ENCODE assay signal across 9 cellular contexts in genomic region chr22:35971418-35972119, GRCh38. TPM values are rescaled to one million over a fixed set of nuclear protein-coding genes. Genes with fewer than 3 reads are reported as not detected.
DNase-seq lines count a peak whose midpoint lies in the region; ATAC-seq and TF ChIP-seq lines count a peak whose summit lies in the region.
"Had no signal": no experiment of that assay in that cellular context is flagged by ENCODE, and none has a peak within 500 bp of the region (broad histone marks: within the 10 kb centered on the region; RNA-seq: fewer than 3 reads in every experiment).

No MANE protein-coding gene starts in this region.

- H3K36me3 Mint-ChIP-seq in stimulated activated memory B cell treated with anti-CD40 and anti-IgM and Interleukin-4, amounts not matched to agents 10 μg/mL and 1 μg/mL and 100 μg/mL, for 72 hours = no peaks in the 10 kb centered on the region
- H3K36me3 Mint-ChIP-seq: activated naive CD8-positive, alpha-beta T cell had no signal

- H3K4me3 Mint-ChIP-seq in stimulated activated memory B cell treated with anti-CD40 and anti-IgM and Interleukin-4, amounts not matched to agents 10 μg/mL and 1 μg/mL and 100 μg/mL, for 72 hours = no peak overlapping the region
- H3K4me3 Mint-ChIP-seq: activated naive CD8-positive, alpha-beta T cell had no signal

- no peak for TF ChIP-seq CTCF in fibroblast of pulmonary artery (IDR thresholded peaks at IDR 0.05; ENCODE audit: low read length, missing control alignments)

- ATAC-seq in stimulated activated memory B cell treated with anti-CD40 and anti-IgM and Interleukin-4, amounts not matched to agents 10 μg/mL and 1 μg/mL and 100 μg/mL, for 72 hours = no peak
- ATAC-seq in HG03432 (IDR thresholded peaks at IDR 0.05; ENCODE audit: unreplicated experiment) = no peak

- H3K27me3 Mint-ChIP-seq in stimulated activated memory B cell treated with anti-CD40 and anti-IgM and Interleukin-4, amounts not matched to agents 10 μg/mL and 1 μg/mL and 100 μg/mL, for 72 hours = peaks cover 49% of the 10 kb centered on the region

- H3K9me3 Mint-ChIP-seq in stimulated activated memory B cell treated with anti-CD40 and anti-IgM and Interleukin-4, amounts not matched to agents 10 μg/mL and 1 μg/mL and 100 μg/mL, for 72 hours = no peaks in the 10 kb centered on the region

- no peak overlapping the region for H3K4me3 ChIP-seq in fibroblast of pulmonary artery (replicated peaks; ENCODE audit: low read depth, low read length)
- H3K4me3 ChIP-seq in skeletal muscle cell (ENCODE audit: low read depth, low read length) = no peak overlapping the region

- DNase-seq in EH (ENCODE audit: low read depth) (peak; percentile 96), fibroblast of pulmonary artery (ENCODE audit: low read depth) (peak; percentile 77), skeletal muscle cell (ENCODE audit: low read depth) (peak; percentile 75), NCI-H2196 (lab: John Stamatoyannopoulos, UW; ENCODE audit: unreplicated experiment) (no peak), KBM-7 (no peak)

- no peaks in the 10 kb centered on the region for H3K4me1 Mint-ChIP-seq in stimulated activated memory B cell treated with anti-CD40 and anti-IgM and Interleukin-4, amounts not matched to agents 10 μg/mL and 1 μg/mL and 100 μg/mL, for 72 hours

- in situ Hi-C loops in KBM-7 (cut with MboI; ENCODE audit: low pct_unique_long_range_greater_than_20kb, low sequenced_read_pairs) = no loop called here

- H3K27ac Mint-ChIP-seq in stimulated activated memory B cell treated with anti-CD40 and anti-IgM and Interleukin-4, amounts not matched to agents 10 μg/mL and 1 μg/mL and 100 μg/mL, for 72 hours = no peak overlapping the region
- H3K27ac Mint-ChIP-seq: activated naive CD8-positive, alpha-beta T cell had no signal

TF ChIP-seq in PFSK-1, 5 proteins besides CTCF, POLR2A, EP300 and RAD21:
- TF ChIP-seq TAF1 (IDR thresholded peaks at IDR 0.05; ENCODE audit: borderline replicate concordance, insufficient read depth, low read length) (no peak), SIN3A (IDR thresholded peaks at IDR 0.05; ENCODE audit: borderline replicate concordance, insufficient read depth, low read length) (no peak), POLR2AphosphoS5 (IDR thresholded peaks at IDR 0.05; ENCODE audit: low read depth, low read length) (peak; percentile 73), FOXP2 (optimal IDR thresholded peaks at IDR 0.05; ENCODE audit: borderline replicate concordance, extremely low read depth, extremely low read length, insufficient read depth) (peak; percentile 91)
- TF ChIP-seq, protein P1, sequence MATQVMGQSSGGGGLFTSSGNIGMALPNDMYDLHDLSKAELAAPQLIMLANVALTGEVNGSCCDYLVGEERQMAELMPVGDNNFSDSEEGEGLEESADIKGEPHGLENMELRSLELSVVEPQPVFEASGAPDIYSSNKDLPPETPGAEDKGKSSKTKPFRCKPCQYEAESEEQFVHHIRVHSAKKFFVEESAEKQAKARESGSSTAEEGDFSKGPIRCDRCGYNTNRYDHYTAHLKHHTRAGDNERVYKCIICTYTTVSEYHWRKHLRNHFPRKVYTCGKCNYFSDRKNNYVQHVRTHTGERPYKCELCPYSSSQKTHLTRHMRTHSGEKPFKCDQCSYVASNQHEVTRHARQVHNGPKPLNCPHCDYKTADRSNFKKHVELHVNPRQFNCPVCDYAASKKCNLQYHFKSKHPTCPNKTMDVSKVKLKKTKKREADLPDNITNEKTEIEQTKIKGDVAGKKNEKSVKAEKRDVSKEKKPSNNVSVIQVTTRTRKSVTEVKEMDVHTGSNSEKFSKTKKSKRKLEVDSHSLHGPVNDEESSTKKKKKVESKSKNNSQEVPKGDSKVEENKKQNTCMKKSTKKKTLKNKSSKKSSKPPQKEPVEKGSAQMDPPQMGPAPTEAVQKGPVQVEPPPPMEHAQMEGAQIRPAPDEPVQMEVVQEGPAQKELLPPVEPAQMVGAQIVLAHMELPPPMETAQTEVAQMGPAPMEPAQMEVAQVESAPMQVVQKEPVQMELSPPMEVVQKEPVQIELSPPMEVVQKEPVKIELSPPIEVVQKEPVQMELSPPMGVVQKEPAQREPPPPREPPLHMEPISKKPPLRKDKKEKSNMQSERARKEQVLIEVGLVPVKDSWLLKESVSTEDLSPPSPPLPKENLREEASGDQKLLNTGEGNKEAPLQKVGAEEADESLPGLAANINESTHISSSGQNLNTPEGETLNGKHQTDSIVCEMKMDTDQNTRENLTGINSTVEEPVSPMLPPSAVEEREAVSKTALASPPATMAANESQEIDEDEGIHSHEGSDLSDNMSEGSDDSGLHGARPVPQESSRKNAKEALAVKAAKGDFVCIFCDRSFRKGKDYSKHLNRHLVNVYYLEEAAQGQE (IDR thresholded peaks at IDR 0.05; ENCODE audit: insufficient read depth in 1 of 2, low read depth in 2 of 2, low read length in 2 of 2) = 0 out of 4 replicates have a peak, but pooled peaks of 1 of the 2 experiments have one; percentile 40
TF ChIP-seq in PFSK-1: peak in this region for 3.

RNA-seq across cellular contexts. Expression of gene RBFOX2, which starts 57.1 kb away (rescaled TPM):
- polyA plus RNA-seq in PFSK-1 (2012; ENCODE audit: insufficient read length, low read depth) = 56.7 TPM

Comparison
In these comparisons a context has a peak if more than half of its experiments do, and no peak if none do; other contexts are left out.
1. DNase-seq: peak in EH (single experiment), fibroblast of pulmonary artery (single experiment) and skeletal muscle cell (single experiment); none in NCI-H2196 (single experiment) and KBM-7 (single experiment).